In genomic region chr17:18173740-18174139, GRCh38 we compare ENCODE assay signal across 21 cellular contexts. TPM values are rescaled to one million over a fixed set of nuclear protein-coding genes. Genes with fewer than 3 reads are reported as not detected.
DNase-seq lines count a peak whose midpoint lies in the region; ATAC-seq, FAIRE-seq and TF ChIP-seq lines count a peak whose summit lies in the region.
"Had no signal": no experiment of that assay in that cellular context is flagged by ENCODE, and none has a peak within 500 bp of the region (broad histone marks: within the 10 kb centered on the region; RNA-seq: fewer than 3 reads in every experiment).

No MANE protein-coding gene starts in this region.

- intact Hi-C loops in activated naive CD4-positive, alpha-beta T cell treated with anti-CD3 and anti-CD28 coated beads for 36 hours (cut with micrococcal nuclease), result no loop called here
- intact Hi-C loops in HepG2 (cut with micrococcal nuclease; ENCODE audit: unreplicated experiment) (no loop called here), colonic mucosa (cut with DNase I) (no loop called here)

- H3K27me3 ChIP-seq in HepG2 (ENCODE audit: control insufficient read depth in 1 of 2, insufficient read depth in 2 of 2, low read length in 2 of 2), result peaks cover 7 to 13% of the 10 kb centered on the region in 2 experiments
- H3K27me3 ChIP-seq in suprapubic skin, result no peaks in the 10 kb centered on the region
- H3K27me3 ChIP-seq in colonic mucosa, result no peaks in the 10 kb centered on the region

- H3K4me3 Mint-ChIP-seq in activated naive CD4-positive, alpha-beta T cell treated with anti-CD3 and anti-CD28 coated beads for 36 hours, result no peak overlapping the region
- H3K4me3 Mint-ChIP-seq: CD4-positive, alpha-beta memory T cell; GM23338; HFFc6 had no signal

- ATAC-seq in activated naive CD4-positive, alpha-beta T cell treated with anti-CD3 and anti-CD28 coated beads, Interleukin-2, amount 50 U/mL, for 72 hours, result no peak
- ATAC-seq in HepG2, result no peak

- H3K4me3 ChIP-seq in HepG2 (replicated peaks in 1 of 3; ENCODE audit: insufficient read depth in 1 of 3, low read depth in 2 of 3, low read length in 3 of 3) (no peak overlapping the region), suprapubic skin (no peak overlapping the region), colonic mucosa (no peak overlapping the region)
- H3K4me3 ChIP-seq: A549, GM23338 had no signal

- WGBS in HepG2 (ENCODE audit: low lambda C conversion rate), result 5% methylated on average over 4 of the region's 14 CpGs
- 92% methylated on average over 9 of the region's 14 CpGs for WGBS in suprapubic skin

- H3K27ac Mint-ChIP-seq in activated naive CD4-positive, alpha-beta T cell treated with anti-CD3 and anti-CD28 coated beads, Interleukin-2, amount 50 U/mL, for 72 hours, result peak overlapping the region; percentile 45 to 48
- no peak overlapping the region for H3K27ac Mint-ChIP-seq in activated naive CD4-positive, alpha-beta T cell treated with anti-CD3 and anti-CD28 coated beads for 36 hours
- H3K27ac Mint-ChIP-seq: CD4-positive, alpha-beta memory T cell; GM23338; HFFc6; IgD-negative memory B cell had no signal

- DNase-seq in activated naive CD4-positive, alpha-beta T cell treated with anti-CD3 and anti-CD28 coated beads, Interleukin-2, amount 50 U/mL, for 72 hours (ENCODE audit: low spot score in 2 of 2), result no peak
- DNase-seq in activated naive CD4-positive, alpha-beta T cell treated with anti-CD3 and anti-CD28 coated beads for 36 hours, result no peak
- DNase-seq in HTR-8/SVneo (ENCODE audit: insufficient read length, low spot score) (no peak), HepG2 (ENCODE audit: low spot score) (no peak), suprapubic skin (ENCODE audit: low spot score in 2 of 2) (no peak), colonic mucosa (no peak), iPS-NIHi7 (ENCODE audit: extremely low spot score) (no peak)
- DNase-seq: AML-193; CD4-positive, alpha-beta memory T cell; DMS153; DMS79; GDM1; HCEC 1CT; HFFc6 had no signal

- BruUV-seq in HepG2 (replicated peaks; lab: Mats Ljungman, UMichigan), result no TSS peak

- H3K9me3 Mint-ChIP-seq in activated naive CD4-positive, alpha-beta T cell treated with anti-CD3 and anti-CD28 coated beads, Interleukin-2, amount 50 U/mL, for 72 hours, result no peaks in the 10 kb centered on the region
- H3K9me3 Mint-ChIP-seq in activated naive CD4-positive, alpha-beta T cell treated with anti-CD3 and anti-CD28 coated beads for 36 hours, result no peaks in the 10 kb centered on the region
- H3K9me3 Mint-ChIP-seq: CD4-positive, alpha-beta memory T cell; GM23338; HFFc6; IgD-negative memory B cell had no signal

- no peaks in the 10 kb centered on the region for H3K27me3 Mint-ChIP-seq in activated naive CD4-positive, alpha-beta T cell treated with anti-CD3 and anti-CD28 coated beads for 36 hours (ENCODE audit: low read depth)
- H3K27me3 Mint-ChIP-seq: CD4-positive, alpha-beta memory T cell; IgD-negative memory B cell had no signal

- no peaks in the 10 kb centered on the region for H3K4me1 Mint-ChIP-seq in activated naive CD4-positive, alpha-beta T cell treated with anti-CD3 and anti-CD28 coated beads for 36 hours (ENCODE audit: low read depth)
- H3K4me1 Mint-ChIP-seq: CD4-positive, alpha-beta memory T cell had no signal

- H3K27ac ChIP-seq in HepG2 (ENCODE audit: extremely low read length, insufficient read depth, low read length) (no peak overlapping the region), suprapubic skin (no peak overlapping the region), colonic mucosa (no peak overlapping the region)
- H3K27ac ChIP-seq: 22Rv1, A549, C4-2B, HL-60 had no signal

- H2AFZ ChIP-seq in HepG2 (ENCODE audit: low read length), result no peak overlapping the region
- H2AFZ ChIP-seq: GM23338 had no signal

- H3K36me3 Mint-ChIP-seq in activated naive CD4-positive, alpha-beta T cell treated with anti-CD3 and anti-CD28 coated beads, Interleukin-2, amount 50 U/mL, for 72 hours, result no peaks in the 10 kb centered on the region
- no peaks in the 10 kb centered on the region for H3K36me3 Mint-ChIP-seq in activated naive CD4-positive, alpha-beta T cell treated with anti-CD3 and anti-CD28 coated beads for 36 hours (ENCODE audit: low read depth)
- H3K36me3 Mint-ChIP-seq: CD4-positive, alpha-beta memory T cell; IgD-negative memory B cell had no signal

- no peak overlapping the region for H3K4me2 ChIP-seq in HepG2 (ENCODE audit: low read depth, low read length)
- H3K4me2 ChIP-seq: A549, GM23338 had no signal

- H4K20me1 ChIP-seq in HepG2 (ENCODE audit: insufficient read depth, low read length), result no peaks in the 10 kb centered on the region

- CTCF ChIA-PET in activated naive CD4-positive, alpha-beta T cell treated with anti-CD3 and anti-CD28 coated beads for 36 hours (lab: Charles Lee), result no interaction called here
- CTCF ChIA-PET in HepG2 (lab: Yijun Ruan, JAX; ENCODE audit: low intra/inter-chr PET ratio, low total read pairs), result no interaction called here

- POLR2A ChIA-PET in HepG2 (lab: Yijun Ruan, JAX), result no interaction called here

- peaks cover 15% of the 10 kb centered on the region for H3K4me1 ChIP-seq in HepG2 (ENCODE audit: insufficient read depth, low read length)
- no peaks in the 10 kb centered on the region for H3K4me1 ChIP-seq in suprapubic skin
- no peaks in the 10 kb centered on the region for H3K4me1 ChIP-seq in colonic mucosa
- H3K4me1 ChIP-seq: A549 had no signal

- H3K36me3 ChIP-seq in HepG2 (replicated peaks in 1 of 2; ENCODE audit: control insufficient read depth in 1 of 2, insufficient read depth in 2 of 2, low read length in 2 of 2) (no peaks in the 10 kb centered on the region), suprapubic skin (no peaks in the 10 kb centered on the region), colonic mucosa (no peaks in the 10 kb centered on the region)

- no peak for TF ChIP-seq CTCF in HepG2 (CRISPR knock-in tag; IDR thresholded peaks at IDR 0.05)
- no peak for TF ChIP-seq CTCF in suprapubic skin (IDR thresholded peaks at IDR 0.05)
- TF ChIP-seq CTCF in colonic mucosa (IDR thresholded peaks at IDR 0.05), result no peak

- in situ Hi-C loops in HepG2 (cut with HindIII; ENCODE audit: extremely low pct_ligation_motif_present, low pct_unique_long_range_greater_than_20kb), result no loop called here

- TF ChIP-seq RAD21 in HepG2 (CRISPR knock-in tag; IDR thresholded peaks at IDR 0.05), result no peak

- FAIRE-seq in HTR-8/SVneo (lab: Jason Lieb, UNC) (peak; percentile 51), HepG2 (lab: Jason Lieb, UNC) (no peak)
- FAIRE-seq: A549, H54 had no signal

- H3K79me2 ChIP-seq in HepG2 (ENCODE audit: insufficient read depth, low read length), result no peaks in the 10 kb centered on the region

- H3K9ac ChIP-seq in HepG2 (ENCODE audit: insufficient read depth, low read depth, low read length) (no peak overlapping the region), colonic mucosa (ENCODE audit: low read depth in 2 of 2, low read length in 2 of 2) (no peak overlapping the region)

- H3K9me3 ChIP-seq in HepG2 (ENCODE audit: low read length), result no peaks in the 10 kb centered on the region
- no peaks in the 10 kb centered on the region for H3K9me3 ChIP-seq in suprapubic skin
- H3K9me3 ChIP-seq in colonic mucosa, result no peaks in the 10 kb centered on the region
- H3K9me3 ChIP-seq: A549 had no signal

- TF ChIP-seq POLR2A in HepG2 (IDR thresholded peaks at IDR 0.05; ENCODE audit: insufficient read depth in 1 of 2, low read depth in 2 of 2, low read length in 2 of 2) (no peak), suprapubic skin (IDR thresholded peaks at IDR 0.05) (no peak)

- TF ChIP-seq EP300 in HepG2 (IDR thresholded peaks at IDR 0.05; ENCODE audit: low read depth in 2 of 2, low read length in 2 of 2) (no peak), HepG2 (CRISPR knock-in tag; IDR thresholded peaks at IDR 0.05; ENCODE audit: borderline replicate concordance) (no peak), suprapubic skin (IDR thresholded peaks at IDR 0.05) (no peak)

RNA-seq across cellular contexts. Expression of gene ALKBH5, which starts 9.9 kb away (rescaled TPM):
- 100 to 1,000 TPM in 1 of 2 donors, 10 to 100 TPM in 1; 79.5 to 176 TPM for total RNA-seq in activated naive CD4-positive, alpha-beta T cell treated with anti-CD3 and anti-CD28 coated beads, Interleukin-2, amount 50 U/mL, for 72 hours
- total RNA-seq in activated naive CD4-positive, alpha-beta T cell treated with anti-CD3 and anti-CD28 coated beads for 36 hours, result 10 to 100 TPM; 83.4 to 86.7 TPM
- total RNA-seq in HepG2 (2016; rRNA removed; fragmentation: Illumina TruSeq; extraction: Trizol), result 68.9 and 77.9 TPM in 2 replicates
- total RNA-seq in HepG2 (2016; cell fraction: cytosol; rRNA removed; fragmentation: Illumina TruSeq; extraction: Trizol; ENCODE audit: low read depth), result 33.0 and 40.4 TPM in 2 replicates
- total RNA-seq in HepG2 (2016; cell fraction: insoluble cytoplasmic fraction; rRNA removed; fragmentation: Illumina TruSeq; extraction: Trizol), result 67.3 and 68.1 TPM in 2 replicates
- total RNA-seq in HepG2 (2016; cell fraction: membrane; rRNA removed; fragmentation: Illumina TruSeq; extraction: Trizol), result 116 and 133 TPM in 2 replicates
- 33.2 and 35.5 TPM in 2 replicates for total RNA-seq in HepG2 (2016; cell fraction: nucleus; rRNA removed; fragmentation: Illumina TruSeq; extraction: Trizol)
- 76.9 and 81.4 TPM in 2 replicates for polyA plus RNA-seq in HepG2 (2011; rRNA removed)
- polyA plus RNA-seq in HepG2 (2011; cell fraction: cytosol; rRNA removed), result 86.0 TPM in 2 replicates
- polyA plus RNA-seq in HepG2 (2011; cell fraction: nucleus; rRNA removed), result 33.7 and 38.7 TPM in 2 replicates
- polyA plus RNA-seq in HepG2 (2012), result 40.0 and 40.1 TPM in 2 replicates
- polyA plus RNA-seq in HepG2 (2016; cell fraction: cytosol; fragmentation: Illumina TruSeq; extraction: Trizol; ENCODE audit: low read depth), result 28.2 and 39.0 TPM in 2 replicates
- 72.9 and 78.4 TPM in 2 replicates for polyA plus RNA-seq in HepG2 (2016; cell fraction: insoluble cytoplasmic fraction; fragmentation: Illumina TruSeq; extraction: Trizol; ENCODE audit: low read depth)
- 87.0 and 103 TPM in 2 replicates for polyA plus RNA-seq in HepG2 (2016; cell fraction: membrane; fragmentation: Illumina TruSeq; extraction: Trizol; ENCODE audit: low read depth)
- 49.9 and 55.5 TPM in 2 replicates for polyA plus RNA-seq in HepG2 (2016; cell fraction: nucleus; fragmentation: Illumina TruSeq; extraction: Trizol; ENCODE audit: insufficient read depth, low read depth)
- 171 and 230 TPM in 2 replicates for polyA minus RNA-seq in HepG2 (2011; rRNA and poly(A)+ RNA removed; ENCODE audit: low replicate concordance)
- polyA minus RNA-seq in HepG2 (2011; cell fraction: cytosol; rRNA and poly(A)+ RNA removed), result 93.0 and 100 TPM in 2 replicates
- 24.7 and 35.2 TPM in 2 replicates for polyA minus RNA-seq in HepG2 (2011; cell fraction: nucleus; rRNA and poly(A)+ RNA removed)
- total RNA-seq in suprapubic skin, result 10 to 100 TPM; 67.1 to 92.7 (median 73.2) TPM
- 100 to 1,000 TPM in 1 of 2 donors, 10 to 100 TPM in 1; 94.8 to 130 TPM for total RNA-seq in colonic mucosa

RNA-seq across cellular contexts. Expression of gene LLGL1, which starts 51.7 kb away (rescaled TPM):
- total RNA-seq in activated naive CD4-positive, alpha-beta T cell treated with anti-CD3 and anti-CD28 coated beads, Interleukin-2, amount 50 U/mL, for 72 hours, result 10 to 100 TPM; 14.5 to 15.0 TPM
- 10 to 100 TPM; 14.8 to 15.0 TPM for total RNA-seq in activated naive CD4-positive, alpha-beta T cell treated with anti-CD3 and anti-CD28 coated beads for 36 hours
- total RNA-seq in HepG2 (2016; rRNA removed; fragmentation: Illumina TruSeq; extraction: Trizol), result 15.3 and 19.7 TPM in 2 replicates
- total RNA-seq in HepG2 (2016; cell fraction: cytosol; rRNA removed; fragmentation: Illumina TruSeq; extraction: Trizol; ENCODE audit: low read depth), result 2.3 and 2.6 TPM in 2 replicates
- total RNA-seq in HepG2 (2016; cell fraction: insoluble cytoplasmic fraction; rRNA removed; fragmentation: Illumina TruSeq; extraction: Trizol), result 15.3 and 17.1 TPM in 2 replicates
- 8.6 and 9.8 TPM in 2 replicates for total RNA-seq in HepG2 (2016; cell fraction: membrane; rRNA removed; fragmentation: Illumina TruSeq; extraction: Trizol)
- 8.6 and 10.2 TPM in 2 replicates for total RNA-seq in HepG2 (2016; cell fraction: nucleus; rRNA removed; fragmentation: Illumina TruSeq; extraction: Trizol)
- 15.0 and 18.8 TPM in 2 replicates for polyA plus RNA-seq in HepG2 (2011; rRNA removed)
- polyA plus RNA-seq in HepG2 (2011; cell fraction: cytosol; rRNA removed), result 10.4 and 17.8 TPM in 2 replicates
- 32.9 and 37.7 TPM in 2 replicates for polyA plus RNA-seq in HepG2 (2011; cell fraction: nucleus; rRNA removed)
- polyA plus RNA-seq in HepG2 (2012), result 7.1 and 9.0 TPM in 2 replicates
- polyA plus RNA-seq in HepG2 (2016; cell fraction: cytosol; fragmentation: Illumina TruSeq; extraction: Trizol; ENCODE audit: low read depth), result 1.6 and 1.8 TPM in 2 replicates
- 13.7 and 17.7 TPM in 2 replicates for polyA plus RNA-seq in HepG2 (2016; cell fraction: insoluble cytoplasmic fraction; fragmentation: Illumina TruSeq; extraction: Trizol; ENCODE audit: low read depth)
- polyA plus RNA-seq in HepG2 (2016; cell fraction: membrane; fragmentation: Illumina TruSeq; extraction: Trizol; ENCODE audit: low read depth), result 5.4 and 6.6 TPM in 2 replicates
- 15.0 and 16.9 TPM in 2 replicates for polyA plus RNA-seq in HepG2 (2016; cell fraction: nucleus; fragmentation: Illumina TruSeq; extraction: Trizol; ENCODE audit: insufficient read depth, low read depth)
- 19.0 and 51.1 TPM in 2 replicates for polyA minus RNA-seq in HepG2 (2011; rRNA and poly(A)+ RNA removed; ENCODE audit: low replicate concordance)
- polyA minus RNA-seq in HepG2 (2011; cell fraction: cytosol; rRNA and poly(A)+ RNA removed), result 11.7 and 14.3 TPM in 2 replicates
- 8.6 and 10.4 TPM in 2 replicates for polyA minus RNA-seq in HepG2 (2011; cell fraction: nucleus; rRNA and poly(A)+ RNA removed)
- total RNA-seq in suprapubic skin, result 10 to 100 TPM; 27.7 to 37.1 (median 32.8) TPM
- 10 to 100 TPM in 1 of 2 donors, 1 to 10 TPM in 1; 7.8 to 13.1 TPM for total RNA-seq in colonic mucosa
